1 cellular context compared by ENCODE assay signal in the genomic region with DNA sequence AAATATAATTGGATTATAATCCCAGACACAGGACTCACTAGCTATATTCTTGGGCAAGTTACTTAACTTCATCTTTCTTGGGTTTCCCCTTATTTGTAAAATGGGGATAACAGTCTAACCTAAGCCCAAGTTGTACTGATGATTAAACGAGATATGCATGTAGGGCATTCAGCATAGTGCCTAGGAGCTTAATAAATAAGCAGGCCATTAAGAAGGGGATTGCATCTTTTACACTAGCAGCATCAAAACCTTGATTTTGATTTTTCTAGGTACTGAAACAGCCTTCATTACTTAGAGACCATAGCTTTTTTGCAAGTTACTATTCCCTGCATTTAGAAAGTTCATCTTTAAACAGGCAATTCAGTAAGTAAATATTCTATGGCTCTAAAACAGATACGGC.
TF ChIP-seq lines count a peak whose summit lies in the region.

No MANE protein-coding gene starts in this region.

TF ChIP-seq in H1, 55 proteins besides CTCF, POLR2A, EP300 and RAD21 (continued from another document):
- TF ChIP-seq KDM1A (IDR thresholded peaks at IDR 0.05; ENCODE audit: borderline replicate concordance, low read length) (no peak), TAF1 (IDR thresholded peaks at IDR 0.05; ENCODE audit: low read depth, low read length) (no peak), POU5F1 (IDR thresholded peaks at IDR 0.05; ENCODE audit: low read depth, low read length) (no peak), MAFK (IDR thresholded peaks at IDR 0.05; ENCODE audit: low read depth, low read length) (no peak), ATF2 (IDR thresholded peaks at IDR 0.05; ENCODE audit: low read length) (no peak)
